Comparison of ENCODE assay signal across 25 cellular contexts in the genomic region with DNA sequence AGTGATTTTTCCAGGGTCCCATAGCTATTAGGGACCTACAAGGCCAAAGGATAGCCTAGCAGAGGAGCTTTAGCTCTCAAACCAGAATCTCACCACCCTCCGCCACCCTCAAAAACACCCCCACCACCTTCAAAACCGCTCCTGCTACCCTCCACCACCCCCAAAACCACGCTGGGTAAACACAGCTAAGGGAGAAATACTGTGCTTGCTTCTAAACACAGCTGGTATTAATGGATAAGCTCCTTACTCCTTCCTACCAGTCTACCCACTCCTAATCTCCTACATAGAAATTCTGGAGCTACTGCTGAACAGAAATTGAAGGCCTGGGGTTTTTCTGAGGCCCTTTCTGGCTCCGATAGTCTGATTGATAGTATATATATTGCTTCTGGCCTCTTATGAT.
"Had no signal": no experiment of that assay in that cellular context is flagged by ENCODE, and none has a peak within 500 bp of the region (broad histone marks: within the 10 kb centered on the region; RNA-seq: fewer than 3 reads in every experiment).

No MANE protein-coding gene starts in this region.

- H3K9me3 Mint-ChIP-seq: activated naive CD4-positive, alpha-beta T cell treated with anti-CD3 and anti-CD28 coated beads, Interleukin-2, amount 10 ng/mL, durations not matched to agents 7 days and 5 days; activated naive CD8-positive, alpha-beta T cell treated with anti-CD3 and anti-CD28 coated beads for 36 hours; activated T-helper 17 cell treated with anti-CD3 and anti-CD28 coated beads, Interleukin-2, amount 50 U/mL, for 72 hours had no signal

- ATAC-seq: activated T-helper 17 cell treated with anti-CD3 and anti-CD28 coated beads, Interleukin-2, amount 50 U/mL, for 72 hours; Right ventricle myocardium inferior; T-cell had no signal

- H3K36me3 ChIP-seq: breast epithelium had no signal

- H3K4me3 ChIP-seq: breast epithelium, SK-N-MC had no signal

- H3K36me3 Mint-ChIP-seq: activated naive CD4-positive, alpha-beta T cell treated with anti-CD3 and anti-CD28 coated beads, Interleukin-2, amount 10 ng/mL, durations not matched to agents 7 days and 5 days; activated naive CD8-positive, alpha-beta T cell treated with anti-CD3 and anti-CD28 coated beads for 36 hours; T-cell had no signal

- H3K9me3 ChIP-seq: breast epithelium had no signal

- H3K27ac ChIP-seq: breast epithelium, SK-N-MC had no signal

- DNase-seq: activated B cell treated with CpG ODN at 0.5 μM for 24 hours; activated CD4-positive, alpha-beta T cell treated with anti-CD3 and anti-CD28 coated beads for 1 hour; activated CD4-positive, alpha-beta T cell treated with anti-CD3 and anti-CD28 coated beads, Interleukin-2, amount 50 U/mL, for 48 hours; activated CD8-positive, alpha-beta memory T cell treated with anti-CD3 and anti-CD28 coated beads for 24 hours; activated gamma-delta T cell; activated naive CD4-positive, alpha-beta T cell treated with anti-CD3 and anti-CD28 coated beads, Interleukin-2, amount 10 ng/mL, durations not matched to agents 7 days and 5 days; activated naive CD8-positive, alpha-beta T cell treated with anti-CD3 and anti-CD28 coated beads for 36 hours; activated T-cell treated with anti-CD3 and anti-CD28 coated beads for 4 hours; activated T-cell treated with anti-CD3 and anti-CD28 coated beads, Interleukin-2, amount 50 U/mL, for 48 hours; anterior cingulate cortex; caudate nucleus; Karpas-422; MM.1S; NCI-H1105; NCI-H1436; NCI-H187; RPMI8226; T-cell; T-helper 2 cell; T1000 had no signal

- H3K27me3 ChIP-seq: breast epithelium had no signal

- H3K27ac Mint-ChIP-seq: activated B cell treated with CpG ODN at 0.5 μM for 24 hours; activated CD4-positive, alpha-beta T cell treated with anti-CD3 and anti-CD28 coated beads, Interleukin-2, amount 10 ng/mL, durations not matched to agents 24 days and 14 days; activated naive CD4-positive, alpha-beta T cell treated with anti-CD3 and anti-CD28 coated beads, Interleukin-2, amount 10 ng/mL, durations not matched to agents 7 days and 5 days; activated naive CD8-positive, alpha-beta T cell treated with anti-CD3 and anti-CD28 coated beads for 36 hours; activated T-helper 17 cell treated with anti-CD3 and anti-CD28 coated beads, Interleukin-2, amount 50 U/mL, for 72 hours had no signal

- H3K4me3 Mint-ChIP-seq: activated B cell treated with CpG ODN at 0.5 μM for 24 hours; activated CD4-positive, alpha-beta T cell treated with anti-CD3 and anti-CD28 coated beads, Interleukin-2, amount 10 ng/mL, durations not matched to agents 24 days and 14 days; activated naive CD4-positive, alpha-beta T cell treated with anti-CD3 and anti-CD28 coated beads, Interleukin-2, amount 10 ng/mL, durations not matched to agents 7 days and 5 days; activated naive CD8-positive, alpha-beta T cell treated with anti-CD3 and anti-CD28 coated beads for 36 hours; activated T-helper 17 cell treated with anti-CD3 and anti-CD28 coated beads, Interleukin-2, amount 50 U/mL, for 72 hours; T-cell had no signal
